Comparison of ENCODE assay signal across 29 cellular contexts in the genomic region with DNA sequence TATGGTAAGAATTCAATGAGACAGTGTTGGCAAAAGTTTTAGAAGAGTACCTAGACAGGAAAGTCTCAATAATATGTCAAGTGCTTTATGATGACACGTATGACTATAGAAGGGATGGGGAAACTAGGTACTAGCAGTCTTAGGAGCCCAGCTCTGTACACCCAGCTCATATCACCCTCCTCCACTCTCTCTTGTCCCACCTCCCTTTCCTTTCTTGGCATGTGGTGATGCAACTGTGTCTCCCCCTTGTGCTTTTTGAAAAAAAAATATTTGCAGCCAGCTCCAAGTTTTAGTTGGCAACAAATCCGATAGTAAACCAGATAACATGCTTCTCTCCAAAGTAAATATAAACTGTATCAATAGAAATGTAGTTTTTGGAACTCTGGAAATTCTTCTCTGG.
"Had no signal": no experiment of that assay in that cellular context is flagged by ENCODE, and none has a peak within 500 bp of the region (broad histone marks: within the 10 kb centered on the region; RNA-seq: fewer than 3 reads in every experiment).

No MANE protein-coding gene starts in this region.

- ATAC-seq: naive thymus-derived CD8-positive, alpha-beta T cell; natural killer cell treated with Interleukin-12 subunit alpha and Interleukin-12 subunit beta and Interleukin-15 and Interleukin-18, amount 100 ng/mL, for 72 hours; pancreas; right lobe of liver; stimulated activated memory B cell treated with anti-CD40 and anti-IgM and Interleukin-4, amounts not matched to agents 10 μg/mL and 1 μg/mL and 100 μg/mL, for 72 hours; stimulated activated naive CD8-positive, alpha-beta T cell treated with anti-CD3 and anti-CD28 coated beads, Interleukin-15, amount 100 ng/mL, for 72 hours; stimulated activated naive CD8-positive, alpha-beta T cell treated with anti-CD3 and anti-CD28 coated beads, Interleukin-15, Interleukin-2, amounts not matched to agents 100 U/mL and 50 U/mL, for 24 hours; upper lobe of right lung had no signal

- H3K27ac ChIP-seq: neutrophil, pancreas, prostate gland, right atrium auricular region, right lobe of liver, skin epidermis, spleen, suprapubic skin, testis, tibial artery, transverse colon, upper lobe of right lung, uterus had no signal

- H3K4me2 ChIP-seq: smooth muscle cell had no signal

- H3K4me1 ChIP-seq: pancreas, prostate gland, right atrium auricular region, right lobe of liver, spleen, suprapubic skin, testis, tibial artery, transverse colon, upper lobe of right lung, uterus had no signal

- H3K36me3 ChIP-seq: neutrophil, pancreas, prostate gland, right atrium auricular region, right lobe of liver, spleen, suprapubic skin, tibial artery, transverse colon, upper lobe of right lung, uterus had no signal

- H3K9me3 ChIP-seq: neutrophil, pancreas, prostate gland, right atrium auricular region, right lobe of liver, spleen, suprapubic skin, testis, tibial artery, transverse colon, upper lobe of right lung, uterus had no signal

- H3K4me3 ChIP-seq: pancreas, prostate gland, right atrium auricular region, right lobe of liver, skin epidermis, smooth muscle cell, spleen, suprapubic skin, testis, tibial artery, transverse colon, upper lobe of right lung, uterus had no signal

- FAIRE-seq: pancreas had no signal

- DNase-seq: naive thymus-derived CD8-positive, alpha-beta T cell; nephron progenitor cell; nucleus accumbens; pancreas; retina; right lobe of liver; spleen; stimulated activated CD4-positive, alpha-beta T cell treated with anti-CD3 and anti-CD28 coated beads, Interleukin-12 subunit alpha, Interleukin-12 subunit beta, amount 100 ng/mL, for 4 hours; stimulated activated CD4-positive, alpha-beta T cell treated with anti-CD3 and anti-CD28 coated beads, Interleukin-1b, Interleukin-23, amount 100 ng/mL, for 48 hours; stimulated activated CD4-positive, alpha-beta T cell treated with anti-CD3 and anti-CD28 coated beads, Interleukin-4, amount 100 ng/mL, for 1 hour; stimulated activated CD4-positive, alpha-beta T cell treated with anti-CD3 and anti-CD28 coated beads, Interleukin-4, amount 100 ng/mL, for 4 hours; stimulated activated CD8-positive, alpha-beta memory T cell treated with anti-CD3 and anti-CD28 coated beads, Interleukin-4, amount 100 ng/mL, for 48 hours; stimulated activated naive CD4-positive, alpha-beta T cell; stimulated activated naive CD8-positive, alpha-beta T cell treated with anti-CD3 and anti-CD28 coated beads, Interleukin-15, amount 100 ng/mL, for 72 hours; stimulated activated naive CD8-positive, alpha-beta T cell treated with anti-CD3 and anti-CD28 coated beads, Interleukin-15, Interleukin-2, amounts not matched to agents 100 U/mL and 50 U/mL, for 24 hours; substantia nigra; testis; tibial artery; transverse colon; upper lobe of right lung; uterus had no signal
